Comparison of ENCODE assay signal across 8 cellular contexts in the genomic region with DNA sequence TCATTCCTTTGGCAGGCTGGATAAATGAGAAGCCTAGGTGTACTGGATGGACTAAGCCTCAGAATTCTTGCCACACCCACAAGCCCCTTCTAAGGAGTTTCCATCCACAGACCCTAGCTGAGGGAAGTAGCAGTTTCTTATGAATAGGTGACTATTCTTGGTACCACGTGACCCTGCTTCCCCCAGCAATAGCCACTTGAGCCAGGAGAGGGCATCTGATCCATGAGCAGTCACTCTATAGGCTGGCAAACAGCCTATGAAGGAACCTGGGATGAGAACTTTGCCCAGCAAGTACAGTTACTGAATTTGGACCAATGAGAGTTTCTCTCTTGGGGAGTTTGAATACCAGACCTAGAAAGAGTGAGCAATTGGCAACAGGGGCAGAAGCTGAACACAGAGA.
DNase-seq lines count a peak whose midpoint lies in the region; ATAC-seq and TF ChIP-seq lines count a peak whose summit lies in the region.

No MANE protein-coding gene starts in this region.

- H3K9me3 ChIP-seq in AG04450 (ENCODE audit: control insufficient read depth, insufficient read depth, low read length) = no peaks in the 10 kb centered on the region
- no peaks in the 10 kb centered on the region for H3K9me3 ChIP-seq in endodermal cell (ENCODE audit: control insufficient read depth, low read length)
- no peaks in the 10 kb centered on the region for H3K9me3 ChIP-seq in aorta (ENCODE audit: control insufficient read depth, low read length)

- H3K4me3 ChIP-seq in AG04450 (ENCODE audit: low read depth, low read length) (no peak overlapping the region), endodermal cell (ENCODE audit: low read length) (no peak overlapping the region), aorta (ENCODE audit: low read length in 2 of 2) (no peak overlapping the region)

- no peaks in the 10 kb centered on the region for H3K9me3 Mint-ChIP-seq in endodermal cell

- 0 to 20% methylated on average over 1 of the region's 1 CpG for WGBS in endodermal cell (ENCODE audit: insufficient coverage in 1 of 2, insufficient read length in 1 of 2), 2 experiments
- WGBS in aorta, 2 donors = 0 to 15% methylated on average over 1 of the region's 1 CpG

- H3K4me1 Mint-ChIP-seq in endodermal cell = peaks cover 21% of the 10 kb centered on the region

- no peaks in the 10 kb centered on the region for H3K4me1 ChIP-seq in endodermal cell (ENCODE audit: control insufficient read depth, insufficient read depth, low read length)
- no peaks in the 10 kb centered on the region for H3K4me1 ChIP-seq in aorta (ENCODE audit: control insufficient read depth in 1 of 2, insufficient read depth in 2 of 2, low read length in 2 of 2)

- H3K9ac ChIP-seq in endodermal cell (ENCODE audit: extremely low read depth, low read length, poor library complexity, severe bottlenecking) = no peak overlapping the region

- CTCF ChIA-PET in AG04450 (lab: Charles Lee) = no interaction called here

- H3K36me3 ChIP-seq in endodermal cell (ENCODE audit: control insufficient read depth, insufficient read depth, low read length) (no peaks in the 10 kb centered on the region), aorta (ENCODE audit: control insufficient read depth in 1 of 2, insufficient read depth in 2 of 2, low read length in 1 of 2) (no peaks in the 10 kb centered on the region)

- H3K4me3 Mint-ChIP-seq in endodermal cell = no peak overlapping the region

- no peak overlapping the region for H3K27ac Mint-ChIP-seq in endodermal cell

- H3K27me3 Mint-ChIP-seq in endodermal cell (ENCODE audit: insufficient read depth) = peaks cover 49% of the 10 kb centered on the region

- POLR2A ChIA-PET in AG04450 (lab: Yijun Ruan, JAX) = no interaction called here

- peak; percentile 90 for ATAC-seq in GM18502 (IDR thresholded peaks at IDR 0.05; ENCODE audit: poor library complexity, unreplicated experiment)
- peak; percentile 63 for ATAC-seq in HG02678 (IDR thresholded peaks at IDR 0.05; ENCODE audit: unreplicated experiment)
- ATAC-seq in aorta (ENCODE audit: low FRiP score) = no peak
- no peak for ATAC-seq in sciatic nerve

- H3K27me3 ChIP-seq in AG04450 (ENCODE audit: control insufficient read depth, insufficient read depth, low read length) (peaks cover 24% of the 10 kb centered on the region), endodermal cell (ENCODE audit: control insufficient read depth, insufficient read depth, low read length, poor library complexity, severe bottlenecking) (no peaks in the 10 kb centered on the region), aorta (ENCODE audit: control insufficient read depth in 1 of 2, insufficient read depth in 2 of 2, low read length in 1 of 2) (no peaks in the 10 kb centered on the region)

- intact Hi-C loops in aorta (cut with DNase I) = no loop called here
- intact Hi-C loops in sciatic nerve (cut with DNase I) = no loop called here

- H3K27ac ChIP-seq in AG04450 (ENCODE audit: low read depth, low read length) = no peak overlapping the region
- H3K27ac ChIP-seq in endodermal cell (ENCODE audit: low read depth, low read length) = no peak overlapping the region
- no peak overlapping the region for H3K27ac ChIP-seq in aorta (ENCODE audit: low read depth in 1 of 2, low read length in 2 of 2)

- TF ChIP-seq CTCF in AG04450 (IDR thresholded peaks at IDR 0.05; ENCODE audit: low read depth, low read length) = peak; percentile 36
- peak; percentile 76 for TF ChIP-seq CTCF in endodermal cell (conservative IDR thresholded peaks at IDR 0.05)

- H3K36me3 Mint-ChIP-seq in endodermal cell (ENCODE audit: low read depth) = no peaks in the 10 kb centered on the region

- no peak for DNase-seq in AG04450 (ENCODE audit: low read depth, low spot score)
- DNase-seq in NCI-H2227 (lab: John Stamatoyannopoulos, UW; ENCODE audit: unreplicated experiment) = peak; percentile 42
- peak; percentile 79 for DNase-seq in endodermal cell
- DNase-seq in aorta = no peak
- DNase-seq in sciatic nerve (ENCODE audit: low spot score) = no peak
- DNase-seq in amniotic stem cell (lab: John Stamatoyannopoulos, UW) = no peak

Comparison
In these comparisons a context has a peak if more than half of its experiments do, and no peak if none do; other contexts are left out.
1. DNase-seq: peak in NCI-H2227 (single experiment) and endodermal cell (single experiment); none in AG04450 (single experiment), aorta (0 of 2), sciatic nerve (single experiment) and amniotic stem cell (single experiment).
2. ATAC-seq: peak in GM18502 (single experiment) and HG02678 (single experiment); none in aorta (single experiment) and sciatic nerve (single experiment).